13 cellular contexts compared by ENCODE assay signal in genomic region chr10:103812431-103812830, GRCh38. TPM values are rescaled to one million over a fixed set of nuclear protein-coding genes. Genes with fewer than 3 reads are reported as not detected.
DNase-seq lines count a peak whose midpoint lies in the region; ATAC-seq and TF ChIP-seq lines count a peak whose summit lies in the region.
"Had no signal": no experiment of that assay in that cellular context is flagged by ENCODE, and none has a peak within 500 bp of the region (broad histone marks: within the 10 kb centered on the region; RNA-seq: fewer than 3 reads in every experiment).

No MANE protein-coding gene starts in this region.

- H3K27me3 Mint-ChIP-seq in endodermal cell (ENCODE audit: insufficient read depth): no peaks in the 10 kb centered on the region

- H3K9me3 ChIP-seq in heart right ventricle (no peaks in the 10 kb centered on the region), upper lobe of right lung (no peaks in the 10 kb centered on the region), endodermal cell (ENCODE audit: control insufficient read depth, low read length) (no peaks in the 10 kb centered on the region)
- H3K9me3 ChIP-seq: ascending aorta had no signal

- DNase-seq in heart right ventricle (peak in 1 of 2 donors; percentile 39), cardiac septum (ENCODE audit: low spot score) (no peak), fibroblast of mammary gland (ENCODE audit: low read depth) (peak; percentile 47), mucosa of gallbladder (ENCODE audit: low spot score) (peak; percentile 39), upper lobe of right lung (peak; percentile 68), 8988T (no peak), endodermal cell (no peak)
- DNase-seq: activated effector memory CD4-positive, alpha-beta T cell treated with anti-CD3 and anti-CD28 coated beads, Interleukin-2, amount 50 U/mL, for 16 hours; CD8-positive, alpha-beta T cell; NCI-H1694 treated with DMSO at 0.1 percent for 48 hours; NCI-H510A had no signal

- H3K9ac ChIP-seq in endodermal cell (ENCODE audit: extremely low read depth, low read length, poor library complexity, severe bottlenecking): no peak overlapping the region

- ATAC-seq in heart right ventricle (peak in 7 of 8 donors; percentile 35 to 70 (median 45)), upper lobe of right lung (peak; percentile 82), HG03342 (IDR thresholded peaks at IDR 0.05; ENCODE audit: unreplicated experiment) (no peak)
- ATAC-seq: CD8-positive, alpha-beta T cell had no signal

- no peaks in the 10 kb centered on the region for H3K27me3 ChIP-seq in heart right ventricle
- H3K27me3 ChIP-seq in upper lobe of right lung: no peaks in the 10 kb centered on the region
- H3K27me3 ChIP-seq in endodermal cell (ENCODE audit: control insufficient read depth, insufficient read depth, low read length, poor library complexity, severe bottlenecking): no peaks in the 10 kb centered on the region
- H3K27me3 ChIP-seq: ascending aorta had no signal

- H3K4me1 Mint-ChIP-seq in endodermal cell: peaks cover 20% of the 10 kb centered on the region

- H3K27ac ChIP-seq in heart right ventricle: peak overlapping the region in 2 of 10 donors; percentile 4 to 27
- peak overlapping the region; percentile 44 for H3K27ac ChIP-seq in upper lobe of right lung
- no peak overlapping the region for H3K27ac ChIP-seq in endodermal cell (ENCODE audit: low read depth, low read length)
- H3K27ac ChIP-seq: ascending aorta had no signal

- TF ChIP-seq CTCF in heart right ventricle (IDR thresholded peaks at IDR 0.05) (no peak), fibroblast of mammary gland (conservative IDR thresholded peaks at IDR 0.05; ENCODE audit: control insufficient read depth, insufficient read depth, low read depth, low read length) (no peak), upper lobe of right lung (IDR thresholded peaks at IDR 0.05) (no peak), endodermal cell (conservative IDR thresholded peaks at IDR 0.05) (no peak)

- peaks cover 2% of the 10 kb centered on the region for H3K36me3 Mint-ChIP-seq in endodermal cell (ENCODE audit: low read depth)
- H3K36me3 Mint-ChIP-seq: CD8-positive, alpha-beta T cell had no signal

- no peak overlapping the region for H3K4me3 ChIP-seq in heart right ventricle
- H3K4me3 ChIP-seq in fibroblast of mammary gland (ENCODE audit: control insufficient read depth, low read depth, low read length): no peak overlapping the region
- no peak overlapping the region for H3K4me3 ChIP-seq in upper lobe of right lung
- H3K4me3 ChIP-seq in endodermal cell (ENCODE audit: low read length): no peak overlapping the region
- H3K4me3 ChIP-seq: ascending aorta had no signal

- WGBS in heart right ventricle, 2 donors: 50 to 56% methylated on average over 4 of the region's 4 CpGs
- 70 to 76% methylated on average over 2 to 4 of the region's 4 CpGs for WGBS in endodermal cell (ENCODE audit: insufficient coverage in 1 of 2, insufficient read length in 1 of 2), 2 experiments

- H3K27ac Mint-ChIP-seq in endodermal cell: no peak overlapping the region
- H3K27ac Mint-ChIP-seq: CD8-positive, alpha-beta T cell had no signal

- no peak overlapping the region for H3K4me3 Mint-ChIP-seq in endodermal cell
- H3K4me3 Mint-ChIP-seq: CD8-positive, alpha-beta T cell had no signal

- no peaks in the 10 kb centered on the region for H3K9me3 Mint-ChIP-seq in endodermal cell
- H3K9me3 Mint-ChIP-seq: CD8-positive, alpha-beta T cell had no signal

- H3K36me3 ChIP-seq in heart right ventricle (peaks cover 0 to 10% (median 0%) of the 10 kb centered on the region in 9 donors), upper lobe of right lung (no peaks in the 10 kb centered on the region), endodermal cell (ENCODE audit: control insufficient read depth, insufficient read depth, low read length) (no peaks in the 10 kb centered on the region)
- H3K36me3 ChIP-seq: ascending aorta had no signal

- H3K4me1 ChIP-seq in heart right ventricle (peaks cover 3 to 60% (median 27%) of the 10 kb centered on the region in 9 donors), upper lobe of right lung (peaks cover 10% of the 10 kb centered on the region), endodermal cell (ENCODE audit: control insufficient read depth, insufficient read depth, low read length) (no peaks in the 10 kb centered on the region)

- intact Hi-C loops in heart right ventricle (cut with DNase I): loop anchor here in 1 of 10 donors (5.0 kb wide), 1 partner anchor 40 kb away; no protein-coding TSS in a partner anchor
- intact Hi-C loops in cardiac septum (cut with DNase I): no loop called here
- intact Hi-C loops in upper lobe of right lung (cut with DNase I): no loop called here

RNA-seq across cellular contexts. Expression of gene SH3PXD2A, which starts 42.9 kb away (rescaled TPM):
- 10 to 100 TPM; 30.6 to 44.9 (median 36.0) TPM for total RNA-seq in heart right ventricle
- polyA plus RNA-seq in heart right ventricle: 10 to 100 TPM in 1 of 2 donors, 1 to 10 TPM in 1; 6.9 to 14.2 TPM
- 45.0 TPM for total RNA-seq in cardiac septum
- total RNA-seq in mucosa of gallbladder: 62.3 TPM
- total RNA-seq in upper lobe of right lung: 35.2 TPM
- 10 to 100 TPM; 15.7 to 22.6 TPM for total RNA-seq in endodermal cell
- 11.5 TPM for polyA plus RNA-seq in endodermal cell (2013, experiment 1 of 2)
- polyA plus RNA-seq in endodermal cell (2013, experiment 2 of 2): 11.0 TPM

Comparison
In these comparisons a context has a peak if more than half of its experiments do, and no peak if none do; other contexts are left out.
1. DNase-seq: peak in fibroblast of mammary gland (single experiment), mucosa of gallbladder (single experiment) and upper lobe of right lung (single experiment); none in cardiac septum (single experiment), 8988T (single experiment) and endodermal cell (single experiment).